ENCODE assay signal across 19 cellular contexts in genomic region chr20:49906615-49907154, GRCh38.
"Had no signal": no experiment of that assay in that cellular context is flagged by ENCODE, and none has a peak within 500 bp of the region (broad histone marks: within the 10 kb centered on the region; RNA-seq: fewer than 3 reads in every experiment).

No MANE protein-coding gene starts in this region.

- H3K9me3 ChIP-seq: mucosa of descending colon, psoas muscle, sigmoid colon, uterus had no signal

- H3K27ac ChIP-seq: parathyroid adenoma, sigmoid colon, uterus had no signal

- H3K27ac Mint-ChIP-seq: immature natural killer cell, type B pancreatic cell had no signal

- H3K4me3 ChIP-seq: dorsolateral prefrontal cortex, mucosa of descending colon, psoas muscle, sigmoid colon, skin epidermis, uterus had no signal

- H3K4me1 ChIP-seq: parathyroid adenoma, uterus had no signal

- H3K27me3 ChIP-seq: dorsolateral prefrontal cortex, sigmoid colon, uterus had no signal

- DNase-seq: central memory CD4-positive, alpha-beta T cell; cortex of kidney; effector CD8-positive, alpha-beta T cell; immature natural killer cell; psoas muscle; retina; stimulated activated CD4-positive, alpha-beta T cell treated with anti-CD3 and anti-CD28 coated beads, Interleukin-12 subunit alpha, Interleukin-12 subunit beta, amount 100 ng/mL, for 4 hours; stimulated activated naive CD4-positive, alpha-beta T cell treated with Interleukin-2 at 50 U/mL for 16 hours; uterus had no signal

- H3K27me3 Mint-ChIP-seq: naive thymus-derived CD8-positive, alpha-beta T cell; type B pancreatic cell had no signal

- H3K36me3 ChIP-seq: uterus had no signal

- H3K9me3 Mint-ChIP-seq: immature natural killer cell; naive thymus-derived CD8-positive, alpha-beta T cell; type B pancreatic cell had no signal

- H3K4me3 Mint-ChIP-seq: immature natural killer cell; naive thymus-derived CD8-positive, alpha-beta T cell; type B pancreatic cell had no signal

- FAIRE-seq: endometrium, frontal cortex, keratinocyte had no signal

- H2AFZ ChIP-seq: parathyroid adenoma had no signal

- ATAC-seq: mucosa of descending colon; naive thymus-derived CD8-positive, alpha-beta T cell; psoas muscle had no signal

- H3K9ac ChIP-seq: parathyroid adenoma had no signal
